Comparison of ENCODE assay signal across 1 cellular context in the genomic region with DNA sequence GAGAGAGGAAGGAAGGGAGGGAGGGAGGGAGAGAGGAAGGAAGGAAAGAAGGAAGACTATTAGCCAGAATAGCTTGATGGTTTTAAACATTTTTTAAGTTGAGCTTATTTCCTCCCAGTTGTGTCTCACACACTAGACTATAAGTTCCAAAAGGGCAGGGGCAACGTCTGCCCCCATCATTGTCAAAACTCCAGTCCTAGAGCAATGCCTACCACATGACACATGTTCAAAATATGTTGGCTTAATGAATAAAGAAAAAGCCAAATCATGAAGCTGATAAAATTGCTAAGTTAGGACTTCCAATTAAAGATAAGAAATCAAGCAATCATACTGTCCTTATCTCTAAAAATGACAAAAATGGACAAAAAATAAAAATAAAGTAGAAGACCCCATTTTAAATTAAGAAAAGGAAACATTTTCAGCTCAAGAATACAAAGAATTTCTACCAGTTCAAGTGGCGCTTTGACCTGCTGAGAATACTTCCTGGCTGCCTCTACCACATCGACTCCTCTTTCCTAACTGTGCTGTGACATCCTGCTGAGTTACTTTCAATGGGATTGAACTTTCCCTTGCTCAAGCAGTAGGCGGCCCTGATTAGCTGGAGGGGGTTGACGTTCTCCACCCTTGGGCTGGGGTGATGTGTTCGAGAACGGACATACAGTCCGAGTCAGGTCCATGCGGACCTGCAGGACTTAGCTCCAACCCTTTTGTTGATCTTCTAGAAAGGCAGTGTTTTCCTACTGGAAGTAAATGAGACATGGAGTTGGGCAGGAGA.
TF ChIP-seq lines count a peak whose summit lies in the region.

No MANE protein-coding gene starts in this region.

TF ChIP-seq in HEK293, 187 proteins besides CTCF, POLR2A, EP300 and RAD21:
- TF ChIP-seq, protein P1, sequence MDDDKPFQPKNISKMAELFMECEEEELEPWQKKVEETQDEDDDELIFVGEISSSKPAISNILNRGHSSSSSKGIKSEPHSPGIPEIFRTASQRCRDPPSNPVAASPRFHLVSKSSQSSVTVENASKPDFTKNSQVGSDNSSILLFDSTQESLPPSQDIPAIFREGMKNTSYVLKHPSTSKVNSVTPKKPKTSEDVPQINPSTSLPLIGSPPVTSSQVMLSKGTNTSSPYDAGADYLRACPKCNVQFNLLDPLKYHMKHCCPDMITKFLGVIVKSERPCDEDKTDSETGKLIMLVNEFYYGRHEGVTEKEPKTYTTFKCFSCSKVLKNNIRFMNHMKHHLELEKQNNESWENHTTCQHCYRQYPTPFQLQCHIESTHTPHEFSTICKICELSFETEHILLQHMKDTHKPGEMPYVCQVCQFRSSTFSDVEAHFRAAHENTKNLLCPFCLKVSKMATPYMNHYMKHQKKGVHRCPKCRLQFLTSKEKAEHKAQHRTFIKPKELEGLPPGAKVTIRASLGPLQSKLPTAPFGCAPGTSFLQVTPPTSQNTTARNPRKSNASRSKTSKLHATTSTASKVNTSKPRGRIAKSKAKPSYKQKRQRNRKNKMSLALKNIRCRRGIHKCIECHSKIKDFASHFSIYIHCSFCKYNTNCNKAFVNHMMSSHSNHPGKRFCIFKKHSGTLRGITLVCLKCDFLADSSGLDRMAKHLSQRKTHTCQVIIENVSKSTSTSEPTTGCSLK (tag by site-specific recombination; IDR thresholded peaks at IDR 0.05) = no peak
- TF ChIP-seq ZIC2 (tag by site-specific recombination; IDR thresholded peaks at IDR 0.05) = peak; percentile 80
- 0 out of 2 replicates have a peak, but pooled peaks have one; percentile 1 for TF ChIP-seq ZNF2 (tag by site-specific recombination; IDR thresholded peaks at IDR 0.05)
- TF ChIP-seq, protein P2, sequence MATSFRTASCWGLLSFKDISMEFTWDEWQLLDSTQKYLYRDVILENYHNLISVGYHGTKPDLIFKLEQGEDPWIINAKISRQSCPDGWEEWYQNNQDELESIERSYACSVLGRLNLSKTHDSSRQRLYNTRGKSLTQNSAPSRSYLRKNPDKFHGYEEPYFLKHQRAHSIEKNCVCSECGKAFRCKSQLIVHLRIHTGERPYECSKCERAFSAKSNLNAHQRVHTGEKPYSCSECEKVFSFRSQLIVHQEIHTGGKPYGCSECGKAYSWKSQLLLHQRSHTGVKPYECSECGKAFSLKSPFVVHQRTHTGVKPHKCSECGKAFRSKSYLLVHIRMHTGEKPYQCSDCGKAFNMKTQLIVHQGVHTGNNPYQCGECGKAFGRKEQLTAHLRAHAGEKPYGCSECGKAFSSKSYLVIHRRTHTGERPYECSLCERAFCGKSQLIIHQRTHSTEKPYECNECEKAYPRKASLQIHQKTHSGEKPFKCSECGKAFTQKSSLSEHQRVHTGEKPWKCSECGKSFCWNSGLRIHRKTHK (tag by site-specific recombination; IDR thresholded peaks at IDR 0.05) = no peak
TF ChIP-seq in HEK293: peak in this region for 2.
